Comparison of ENCODE assay signal across 8 cellular contexts in genomic region chr20:43507150-43508080, GRCh38. TPM values are rescaled to one million over a fixed set of nuclear protein-coding genes. Genes with fewer than 3 reads are reported as not detected.
A peak's percentile ranks its signal among the peaks of the same experiment; 100 is the strongest.
DNase-seq lines count a peak whose midpoint lies in the region; ATAC-seq, FAIRE-seq and TF ChIP-seq lines count a peak whose summit lies in the region.

TSS of gene L3MBTL1 (plus strand) at chr20:43507697. CDS start at chr20:43513504, 5,807 bp downstream.

- TF ChIP-seq CTCF in D721Med (IDR thresholded peaks at IDR 0.05; ENCODE audit: insufficient read depth, missing control alignments): no peak
- TF ChIP-seq CTCF in gastroesophageal sphincter (IDR thresholded peaks at IDR 0.05): peak in 1 of 4 experiments; percentile 3
- peak; percentile 28 for TF ChIP-seq CTCF in neural crest cell (conservative IDR thresholded peaks at IDR 0.05)

- peak within 1 kb of the TSS in 1 of 4 donors; percentile 37 for H3K27ac ChIP-seq in gastroesophageal sphincter

- ATAC-seq in activated T-cell treated with anti-CD3 and anti-CD28 coated beads, Interleukin-2, amount 50 U/mL, for 72 hours (replicated peaks in 1 of 2): peak; percentile 79 to 83
- ATAC-seq in gastroesophageal sphincter (peak; percentile 77), HG02884 (IDR thresholded peaks at IDR 0.05; ENCODE audit: unreplicated experiment) (no peak), GM19328 (IDR thresholded peaks at IDR 0.05; ENCODE audit: unreplicated experiment) (no peak)

- peak within 1 kb of the TSS; percentile 38 to 59 for H3K4me3 ChIP-seq in gastroesophageal sphincter

- no peaks in the 10 kb centered on the region for H3K4me1 Mint-ChIP-seq in activated T-cell treated with anti-CD3 and anti-CD28 coated beads, Interleukin-2, amount 50 U/mL, for 72 hours (ENCODE audit: low read depth)
- peaks cover 5% of the 10 kb centered on the region for H3K4me1 Mint-ChIP-seq in neural crest cell

- TF ChIP-seq EP300 in gastroesophageal sphincter (IDR thresholded peaks at IDR 0.05): no peak

- peak within 1 kb of the TSS; percentile 70 to 77 for H3K4me3 Mint-ChIP-seq in activated T-cell treated with anti-CD3 and anti-CD28 coated beads, Interleukin-2, amount 50 U/mL, for 72 hours
- H3K4me3 Mint-ChIP-seq in neural crest cell: peak within 1 kb of the TSS; percentile 84

- H3K9me3 ChIP-seq in gastroesophageal sphincter: no peaks in the 10 kb centered on the region

- peaks cover 21% of the 10 kb centered on the region for H3K27me3 ChIP-seq in gastroesophageal sphincter

- TF ChIP-seq POLR2A in gastroesophageal sphincter (IDR thresholded peaks at IDR 0.05): no peak

- H3K36me3 Mint-ChIP-seq in activated T-cell treated with anti-CD3 and anti-CD28 coated beads, Interleukin-2, amount 50 U/mL, for 72 hours (ENCODE audit: insufficient read depth in 2 of 2): no peaks in the 10 kb centered on the region
- no peaks in the 10 kb centered on the region for H3K36me3 Mint-ChIP-seq in neural crest cell (ENCODE audit: low read depth)

- H3K9me3 Mint-ChIP-seq in activated T-cell treated with anti-CD3 and anti-CD28 coated beads, Interleukin-2, amount 50 U/mL, for 72 hours: no peaks in the 10 kb centered on the region
- no peaks in the 10 kb centered on the region for H3K9me3 Mint-ChIP-seq in neural crest cell

- FAIRE-seq in D721Med (lab: Jason Lieb, UNC): no peak

- H3K36me3 ChIP-seq in gastroesophageal sphincter: no peaks in the 10 kb centered on the region

- H3K4me1 ChIP-seq in gastroesophageal sphincter: peaks cover 0 to 17% (median 4%) of the 10 kb centered on the region in 3 donors

- H3K27ac Mint-ChIP-seq in activated T-cell treated with anti-CD3 and anti-CD28 coated beads, Interleukin-2, amount 50 U/mL, for 72 hours: no peak within 1 kb of the TSS
- H3K27ac Mint-ChIP-seq in neural crest cell (ENCODE audit: unreplicated experiment): no peak within 1 kb of the TSS

- WGBS in gastroesophageal sphincter (ENCODE audit: low coverage in 1 of 2), 2 donors: 2 to 12% methylated on average over 9 to 25 of the region's 95 CpGs

- H3K27me3 Mint-ChIP-seq in activated T-cell treated with anti-CD3 and anti-CD28 coated beads, Interleukin-2, amount 50 U/mL, for 72 hours (ENCODE audit: low read depth): peaks cover 54% of the 10 kb centered on the region
- peaks cover 60% of the 10 kb centered on the region for H3K27me3 Mint-ChIP-seq in neural crest cell (ENCODE audit: low read depth)

- peak; percentile 77 for DNase-seq in D721Med (ENCODE audit: insufficient read length, low spot score)
- peak; percentile 52 for DNase-seq in LoVo (ENCODE audit: low spot score)
- peak; percentile 40 to 48 for DNase-seq in activated T-cell treated with anti-CD3 and anti-CD28 coated beads, Interleukin-2, amount 50 U/mL, for 72 hours
- peak; percentile 40 for DNase-seq in neural crest cell (ENCODE audit: low read depth, low spot score)
- DNase-seq in medulla oblongata (ENCODE audit: extremely low spot score): no peak

RNA-seq across cellular contexts. Expression of gene L3MBTL1, which starts in this region (rescaled TPM):
- 10 to 100 TPM; 17.7 to 20.2 TPM for total RNA-seq in activated T-cell treated with anti-CD3 and anti-CD28 coated beads, Interleukin-2, amount 50 U/mL, for 72 hours
- total RNA-seq in gastroesophageal sphincter (10 to 100 TPM in 2 of 4 donors, 1 to 10 TPM in 2; 7.5 to 34.7 (median 15.7) TPM), neural crest cell (20.3 and 22.4 TPM in 2 replicates)

Comparison
In these comparisons a context has a peak if more than half of its experiments do, and no peak if none do; other contexts are left out.
1. ATAC-seq: peak in activated T-cell treated with anti-CD3 and anti-CD28 coated beads, Interleukin-2, amount 50 U/mL, for 72 hours (2 of 2) and gastroesophageal sphincter (single experiment); none in HG02884 (single experiment) and GM19328 (single experiment).